Comparison of ENCODE assay signal across 8 cellular contexts in genomic region chr14:61761959-61762786, GRCh38. TPM values are rescaled to one million over a fixed set of nuclear protein-coding genes. Genes with fewer than 3 reads are reported as not detected.
DNase-seq lines count a peak whose midpoint lies in the region; ATAC-seq and TF ChIP-seq lines count a peak whose summit lies in the region.

SNAPC1 (plus strand) TSS chr14:61762420; CDS start chr14:61762461, 41 bp downstream.

- peak; percentile 99 for ATAC-seq in GM19372 (IDR thresholded peaks at IDR 0.05; ENCODE audit: low read depth, unreplicated experiment)
- peak; percentile 100 for ATAC-seq in HG03521 (IDR thresholded peaks at IDR 0.05; ENCODE audit: unreplicated experiment)
- peak; percentile 99 for ATAC-seq in left colon

- H3K27ac ChIP-seq in C4-2B, result peak within 1 kb of the TSS; percentile 67

- intact Hi-C loops in left colon (cut with DNase I, micrococcal nuclease), result no loop called here

- DNase-seq in NCI-H69 (lab: John Stamatoyannopoulos, UW) (peak; percentile 99), cortex of kidney (lab: John Stamatoyannopoulos, UW) (peak; percentile 29), left colon (peak; percentile 98 to 99)
- peak; percentile 98 for DNase-seq in activated CD4-positive, alpha-beta T cell treated with anti-CD3 and anti-CD28 coated beads, Interleukin-2, amount 50 U/mL, for 1 hour
- peak; percentile 94 for DNase-seq in stimulated activated CD4-positive, alpha-beta T cell treated with anti-CD3 and anti-CD28 coated beads, Interleukin-1b, Interleukin-23, amount 100 ng/mL, for 4 hours (ENCODE audit: low read depth in 2 of 2)

- no peak for TF ChIP-seq CTCF in C4-2B (conservative IDR thresholded peaks at IDR 0.05)

RNA-seq across cellular contexts. Expression of gene SNAPC1, which starts in this region (rescaled TPM):
- 1 to 10 TPM; 1.7 to 2.2 TPM for total RNA-seq in left colon

Comparison
In these comparisons a context has a peak if more than half of its experiments do, and no peak if none do; other contexts are left out.
1. Peak in every context shown above with its lines: DNase-seq, ATAC-seq and H3K27ac ChIP-seq.
2. DNase-seq: peak in every context shown above with its lines; median percentile 99 in NCI-H69; 98 in left colon; 98 in activated CD4-positive, alpha-beta T cell treated with anti-CD3 and anti-CD28 coated beads, Interleukin-2, amount 50 U/mL, for 1 hour; 94 in stimulated activated CD4-positive, alpha-beta T cell treated with anti-CD3 and anti-CD28 coated beads, Interleukin-1b, Interleukin-23, amount 100 ng/mL, for 4 hours; 29 in cortex of kidney.